Comparison of ENCODE assay signal across 18 cellular contexts in genomic region chr1:43573066-43573799, GRCh38. TPM values are rescaled to one million over a fixed set of nuclear protein-coding genes. Genes with fewer than 3 reads are reported as not detected.
DNase-seq lines count a peak whose midpoint lies in the region; ATAC-seq, FAIRE-seq and TF ChIP-seq lines count a peak whose summit lies in the region.
"Had no signal": no experiment of that assay in that cellular context is flagged by ENCODE, and none has a peak within 500 bp of the region (broad histone marks: within the 10 kb centered on the region; RNA-seq: fewer than 3 reads in every experiment).

No MANE protein-coding gene starts in this region.

- H3K9me3 ChIP-seq in kidney (ENCODE audit: control insufficient read depth in 1 of 2, low read length in 2 of 2) = no peaks in the 10 kb centered on the region
- H3K9me3 ChIP-seq: neutrophil, Peyer's patch, tibial nerve had no signal

- H3K27ac Mint-ChIP-seq in stimulated activated naive B cell treated with anti-CD40 and anti-IgM and Interleukin-4, amounts not matched to agents 10 μg/mL and 1 μg/mL and 100 μg/mL, for 72 hours = peak overlapping the region; percentile 37
- H3K27ac Mint-ChIP-seq: CD4-positive, CD25-positive, alpha-beta regulatory T cell had no signal

- H3K4me3 Mint-ChIP-seq in stimulated activated naive B cell treated with anti-CD40 and anti-IgM and Interleukin-4, amounts not matched to agents 10 μg/mL and 1 μg/mL and 100 μg/mL, for 72 hours = no peak overlapping the region
- H3K4me3 Mint-ChIP-seq: CD4-positive, CD25-positive, alpha-beta regulatory T cell had no signal

- H3K36me3 Mint-ChIP-seq in stimulated activated naive B cell treated with anti-CD40 and anti-IgM and Interleukin-4, amounts not matched to agents 10 μg/mL and 1 μg/mL and 100 μg/mL, for 72 hours = no peaks in the 10 kb centered on the region
- H3K36me3 Mint-ChIP-seq: CD4-positive, CD25-positive, alpha-beta regulatory T cell had no signal

- H3K27me3 Mint-ChIP-seq in stimulated activated naive B cell treated with anti-CD40 and anti-IgM and Interleukin-4, amounts not matched to agents 10 μg/mL and 1 μg/mL and 100 μg/mL, for 72 hours = no peaks in the 10 kb centered on the region

- H3K4me1 Mint-ChIP-seq in stimulated activated naive B cell treated with anti-CD40 and anti-IgM and Interleukin-4, amounts not matched to agents 10 μg/mL and 1 μg/mL and 100 μg/mL, for 72 hours = peaks cover 5 to 10% of the 10 kb centered on the region in 2 donors

- no peak for ATAC-seq in stimulated activated naive B cell treated with anti-CD40 and anti-IgM and Interleukin-4, amounts not matched to agents 10 μg/mL and 1 μg/mL and 100 μg/mL, for 72 hours (replicated peaks)
- ATAC-seq in GM18870 (IDR thresholded peaks at IDR 0.05; ENCODE audit: unreplicated experiment) = no peak

- intact Hi-C loops in kidney (cut with DNase I) = no loop called here

- FAIRE-seq in kidney (lab: Jason Lieb, UNC) = no peak
- FAIRE-seq: colon, islet of Langerhans had no signal

- H3K36me3 ChIP-seq in kidney (ENCODE audit: control insufficient read depth in 1 of 2, insufficient read depth in 2 of 2, low read length in 2 of 2) = peaks cover 0 to 7% of the 10 kb centered on the region in 2 donors
- H3K36me3 ChIP-seq: neutrophil had no signal

- no peaks in the 10 kb centered on the region for H3K9me3 Mint-ChIP-seq in stimulated activated naive B cell treated with anti-CD40 and anti-IgM and Interleukin-4, amounts not matched to agents 10 μg/mL and 1 μg/mL and 100 μg/mL, for 72 hours
- H3K9me3 Mint-ChIP-seq: CD4-positive, CD25-positive, alpha-beta regulatory T cell had no signal

- H3K27ac ChIP-seq in kidney (ENCODE audit: low read depth in 2 of 2, low read length in 2 of 2) = no peak overlapping the region
- H3K27ac ChIP-seq: neutrophil, tibial nerve had no signal

- no peak overlapping the region for H3K4me3 ChIP-seq in kidney (ENCODE audit: low read length in 2 of 2)
- H3K4me3 ChIP-seq: Peyer's patch, tibial nerve had no signal

- TF ChIP-seq CTCF in kidney (IDR thresholded peaks at IDR 0.05; ENCODE audit: borderline replicate concordance, extremely low read depth, insufficient read depth) = no peak

- DNase-seq in DMS 273 (lab: John Stamatoyannopoulos, UW; ENCODE audit: unreplicated experiment) (peak; percentile 69), DMS 273 treated with DMSO at 0.1 percent for 48 hours (lab: John Stamatoyannopoulos, UW) (no peak), brain pericyte (ENCODE audit: low read depth, low spot score) (peak; percentile 65), hippocampal formation (lab: John Stamatoyannopoulos, UW) (peak; percentile 11 to 56), activated T-cell treated with anti-CD3 and anti-CD28 coated beads for 4 hours (no peak), kidney (no peak)
- DNase-seq in stimulated activated naive B cell treated with anti-CD40 and anti-IgM and Interleukin-4, amounts not matched to agents 10 μg/mL and 1 μg/mL and 100 μg/mL, for 72 hours = no peak
- DNase-seq: activated CD4-positive, alpha-beta T cell treated with anti-CD3 and anti-CD28 coated beads, Interleukin-2, amount 50 U/mL, for 48 hours; activated T-cell treated with anti-CD3 and anti-CD28 coated beads, Interleukin-2, amount 50 U/mL, for 48 hours; CD4-positive, CD25-positive, alpha-beta regulatory T cell; mesendoderm; NCI-H748 treated with DMSO at 0.1 percent for 48 hours; Peyer's patch had no signal

- H3K9ac ChIP-seq in kidney (ENCODE audit: low read length in 2 of 2) = no peak overlapping the region

- no peaks in the 10 kb centered on the region for H3K4me1 ChIP-seq in kidney (ENCODE audit: control insufficient read depth in 1 of 2, insufficient read depth in 1 of 2, low read depth in 1 of 2, low read length in 2 of 2)
- H3K4me1 ChIP-seq: Peyer's patch had no signal

RNA-seq across cellular contexts. Expression of gene PTPRF, which starts 42.5 kb away (rescaled TPM):
- 197 TPM for total RNA-seq in kidney
- polyA plus RNA-seq in kidney (ENCODE audit: insufficient read depth, low read depth, low replicate concordance) = 39.5 TPM
- polyA plus RNA-seq: CD4-positive, CD25-positive, alpha-beta regulatory T cell had no signal

Comparison
In these comparisons a context has a peak if more than half of its experiments do, and no peak if none do; other contexts are left out.
1. DNase-seq: peak in DMS 273 (single experiment), brain pericyte (single experiment) and hippocampal formation (2 of 2); none in DMS 273 treated with DMSO at 0.1 percent for 48 hours (single experiment), stimulated activated naive B cell treated with anti-CD40 and anti-IgM and Interleukin-4, amounts not matched to agents 10 μg/mL and 1 μg/mL and 100 μg/mL, for 72 hours (single experiment), activated T-cell treated with anti-CD3 and anti-CD28 coated beads for 4 hours (single experiment) and kidney (single experiment).